ENCODE assay signal across 8 cellular contexts in the genomic region with DNA sequence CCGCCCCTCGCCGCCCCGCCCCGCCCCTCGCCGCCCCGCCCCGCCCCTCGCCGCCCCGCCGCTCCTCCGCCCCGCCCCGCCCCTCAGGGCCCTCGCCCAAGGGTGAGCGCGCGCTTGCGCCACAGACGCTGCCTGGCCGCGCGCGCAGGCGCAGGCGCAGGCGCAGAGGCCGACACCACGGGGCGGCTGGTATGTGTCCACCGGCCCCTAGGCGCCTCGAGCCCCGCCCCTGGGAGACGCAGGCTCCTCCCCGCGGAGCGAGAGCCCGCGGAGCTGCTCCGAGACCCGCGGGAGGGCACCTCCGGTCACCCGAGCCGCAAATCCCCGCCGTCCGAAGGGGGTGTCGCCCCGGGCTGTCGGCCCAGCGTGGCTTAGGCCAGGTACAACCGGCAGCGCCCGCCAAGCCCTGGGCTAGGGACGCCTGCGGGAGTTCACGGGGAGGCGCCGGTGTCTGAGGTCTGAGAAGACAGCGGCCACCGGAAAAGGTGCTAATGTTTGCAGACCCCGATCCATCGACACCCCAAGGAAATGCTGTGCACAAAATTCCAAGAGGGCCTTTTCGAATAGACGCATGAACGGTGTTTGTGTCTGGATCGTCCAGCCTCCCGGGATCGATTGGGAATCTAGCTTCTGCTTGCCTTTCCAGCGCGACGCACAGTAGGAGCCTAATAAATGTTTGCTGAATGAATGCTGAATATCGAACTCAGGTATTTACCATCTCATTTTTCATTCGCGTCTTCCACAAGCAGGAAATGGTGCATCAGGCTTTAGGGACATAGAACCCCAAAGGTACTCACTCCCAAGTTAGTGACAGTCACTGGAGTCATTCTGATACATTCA. TPM values are rescaled to one million over a fixed set of nuclear protein-coding genes. Genes with fewer than 3 reads are reported as not detected.
DNase-seq lines count a peak whose midpoint lies in the region; ATAC-seq and TF ChIP-seq lines count a peak whose summit lies in the region.

No MANE protein-coding gene starts in this region.

- DNase-seq in AG08395 (ENCODE audit: low spot score) (peak; percentile 95), NCI-H446 (lab: John Stamatoyannopoulos, UW) (peak; percentile 29 to 90), chondrocyte (ENCODE audit: low spot score) (peak; percentile 94)
- DNase-seq in activated CD4-positive, alpha-beta T cell treated with anti-CD3 and anti-CD28 coated beads for 24 hours (ENCODE audit: low read depth in 2 of 2): peak; percentile 70 to 73
- peak; percentile 64 to 82 for DNase-seq in stimulated activated CD4-positive, alpha-beta T cell treated with anti-CD3 and anti-CD28 coated beads, Interleukin-1b, Interleukin-23, amount 100 ng/mL, for 1 hour (ENCODE audit: low read depth in 2 of 2)

- H3K36me3 Mint-ChIP-seq in chondrocyte (ENCODE audit: low read depth): peaks cover 6% of the 10 kb centered on the region

- H3K4me1 Mint-ChIP-seq in chondrocyte (ENCODE audit: low read depth): peaks cover 16% of the 10 kb centered on the region

- peak overlapping the region; percentile 39 for H3K27ac ChIP-seq in layer of hippocampus (ENCODE audit: low read depth, low read length)

- peak overlapping the region; percentile 70 for H3K4me3 Mint-ChIP-seq in chondrocyte (ENCODE audit: unreplicated experiment)

- no peak for TF ChIP-seq CTCF in chondrocyte (IDR thresholded peaks at IDR 0.05)

- H3K9me3 Mint-ChIP-seq in chondrocyte (ENCODE audit: low read depth): peaks cover 3% of the 10 kb centered on the region

- no peaks in the 10 kb centered on the region for H3K27me3 ChIP-seq in layer of hippocampus (ENCODE audit: control insufficient read depth, insufficient read depth, low read length)

- H3K27me3 Mint-ChIP-seq in chondrocyte (ENCODE audit: low read depth): no peaks in the 10 kb centered on the region

- peak; percentile 80 for ATAC-seq in GM18907 (IDR thresholded peaks at IDR 0.05; ENCODE audit: unreplicated experiment)
- peak; percentile 78 for ATAC-seq in HG03159 (IDR thresholded peaks at IDR 0.05; ENCODE audit: unreplicated experiment)

- H3K27ac Mint-ChIP-seq in chondrocyte (ENCODE audit: unreplicated experiment): no peak overlapping the region

RNA-seq across cellular contexts. Expression of gene CCNQ, which starts 0.5 kb away (rescaled TPM):
- total RNA-seq in chondrocyte: 17.2 to 21.9 TPM (median 17.7 TPM) in 3 replicates

RNA-seq across cellular contexts. Expression of gene DUSP9, which starts 47.6 kb away (rescaled TPM):
- total RNA-seq in chondrocyte: 0.13 to 0.77 TPM in 2 of 3 replicates, not detected in the other

Comparison
In these comparisons a context has a peak if more than half of its experiments do, and no peak if none do; other contexts are left out.
1. Peak in every context shown above with its lines: DNase-seq, ATAC-seq and H3K27ac ChIP-seq.